Comparison of ENCODE assay signal across 26 cellular contexts in the genomic region with DNA sequence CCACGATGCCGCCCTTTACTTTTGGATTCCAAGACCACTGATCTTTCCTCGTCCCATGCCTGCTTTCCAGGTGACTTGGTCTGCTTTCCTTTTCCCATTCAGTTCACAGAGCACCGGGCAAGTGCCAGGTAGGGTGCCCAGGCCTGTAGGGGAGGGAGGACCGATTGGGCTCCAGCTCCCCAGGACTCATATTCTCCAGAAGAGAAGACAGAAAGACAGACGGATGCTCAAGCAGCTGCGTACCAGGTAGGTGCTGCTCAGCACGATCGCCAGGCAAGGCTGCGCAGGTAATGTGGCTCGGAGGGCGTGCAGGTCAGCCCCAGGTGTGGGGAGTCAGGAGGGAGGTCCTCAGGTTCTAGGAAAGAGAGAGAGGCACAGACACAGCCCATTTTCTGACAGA.
"Had no signal": no experiment of that assay in that cellular context is flagged by ENCODE, and none has a peak within 500 bp of the region (broad histone marks: within the 10 kb centered on the region; RNA-seq: fewer than 3 reads in every experiment).

No MANE protein-coding gene starts in this region.

- FAIRE-seq: endothelial cell of umbilical vein, kidney, TTC549 had no signal

- DNase-seq: activated CD4-positive, alpha-beta T cell treated with anti-CD3 and anti-CD28 coated beads for 4 hours; activated CD4-positive, alpha-beta T cell treated with anti-CD3 and anti-CD28 coated beads, Interleukin-2, amount 50 U/mL, for 4 hours; activated naive CD4-positive, alpha-beta T cell treated with anti-CD3 and anti-CD28 coated beads for 36 hours; activated naive CD8-positive, alpha-beta T cell treated with anti-CD3 and anti-CD28 coated beads for 36 hours; activated T-cell treated with anti-CD3 and anti-CD28 coated beads for 4 hours; activated T-cell treated with anti-CD3 and anti-CD28 coated beads, Interleukin-2, amount 50 U/mL, for 72 hours; adrenal gland; body of pancreas; foreskin fibroblast; heart left ventricle; hypothalamus; immature natural killer cell; kidney; left colon; naive thymus-derived CD8-positive, alpha-beta T cell; retina; stimulated activated CD4-positive, alpha-beta T cell treated with anti-CD3 and anti-CD28 coated beads, Interleukin-2, amount 100 ng/mL, for 48 hours; stimulated activated naive CD4-positive, alpha-beta T cell treated with Interleukin-2 at 50 U/mL for 16 hours; T-helper 9 cell had no signal

- H3K9me3 ChIP-seq: adrenal gland, body of pancreas, heart left ventricle, prostate gland, tibial nerve had no signal

- H3K27me3 ChIP-seq: adrenal gland, body of pancreas, cardiac muscle cell, tibial nerve had no signal

- H3K4me3 ChIP-seq: adrenal gland, body of pancreas, cardiac muscle cell, heart left ventricle, prostate gland, smooth muscle cell, tibial nerve had no signal

- H3K4me2 ChIP-seq: smooth muscle cell had no signal

- H3K27ac ChIP-seq: adrenal gland, body of pancreas, cardiac muscle cell, heart left ventricle, prostate gland, tibial nerve, VCaP had no signal

- ATAC-seq: activated T-cell treated with anti-CD3 and anti-CD28 coated beads, Interleukin-2, amount 50 U/mL, for 72 hours; body of pancreas; heart left ventricle; left colon; naive thymus-derived CD8-positive, alpha-beta T cell had no signal

- H3K4me1 ChIP-seq: adrenal gland, body of pancreas, heart left ventricle, prostate gland, tibial nerve had no signal

- H3K36me3 ChIP-seq: adrenal gland, cardiac muscle cell, heart left ventricle, prostate gland, tibial nerve had no signal
